1 cellular context compared by ENCODE assay signal in genomic region chr1:2573250-2573649, GRCh38.
TF ChIP-seq lines count a peak whose summit lies in the region.

No MANE protein-coding gene starts in this region.

TF ChIP-seq in HEK293, 187 proteins besides CTCF, POLR2A, EP300 and RAD21:
- TF ChIP-seq ZSCAN5A (tag by site-specific recombination; IDR thresholded peaks at IDR 0.05) (no peak), SETDB1 (IDR thresholded peaks at IDR 0.05; ENCODE audit: insufficient read length, low read length) (peak; percentile 83)
